In the genomic region with DNA sequence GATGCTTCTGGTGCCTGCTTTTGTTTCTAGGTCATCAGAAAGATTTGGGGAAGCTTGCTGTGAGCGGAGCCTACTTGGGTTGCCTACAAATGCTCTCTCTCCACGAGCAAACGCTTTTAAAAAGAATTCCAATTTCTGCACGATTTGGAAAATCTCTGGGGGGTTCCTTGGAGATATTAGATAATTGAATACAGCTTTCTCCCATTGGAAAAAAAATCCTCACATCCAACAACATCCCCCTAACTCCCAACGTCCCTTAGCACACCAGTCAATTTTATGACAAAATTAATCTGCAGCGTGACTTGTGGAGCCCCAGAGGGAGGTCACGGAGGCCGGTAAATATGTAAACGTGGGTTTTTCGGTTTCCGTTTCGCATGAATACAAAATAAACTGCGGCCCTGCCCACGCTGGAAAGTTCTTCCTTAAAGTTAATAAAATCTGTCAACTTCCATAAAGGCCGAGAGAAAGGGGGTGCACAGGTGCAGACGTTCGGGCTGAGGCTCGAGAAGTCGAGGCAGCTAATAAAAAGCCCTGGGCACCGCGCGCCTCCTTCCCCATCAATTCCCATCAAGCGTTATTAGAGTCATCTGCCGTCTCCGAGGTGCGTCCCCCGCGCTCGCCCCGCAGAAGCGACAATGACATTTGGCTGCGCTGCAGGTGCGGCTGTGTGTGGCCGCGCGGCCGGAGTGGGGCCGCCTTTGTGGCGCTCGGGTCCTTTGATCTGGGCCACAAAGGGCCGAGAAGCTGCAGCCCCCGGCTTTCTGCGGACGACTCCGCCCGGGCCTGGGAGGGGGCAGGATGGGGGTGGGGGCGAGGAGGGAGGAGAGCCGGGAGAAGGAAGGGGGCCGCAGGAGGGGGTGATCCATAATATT, we compare ENCODE assay signal across 14 cellular contexts. TPM values are rescaled to one million over a fixed set of nuclear protein-coding genes. Genes with fewer than 3 reads are reported as not detected.
DNase-seq lines count a peak whose midpoint lies in the region; ATAC-seq and TF ChIP-seq lines count a peak whose summit lies in the region.
"Had no signal": no experiment of that assay in that cellular context is flagged by ENCODE, and none has a peak within 500 bp of the region (broad histone marks: within the 10 kb centered on the region; RNA-seq: fewer than 3 reads in every experiment).

No MANE protein-coding gene starts in this region.

- H3K9me3 Mint-ChIP-seq in progenitor cell of endocrine pancreas (ENCODE audit: low read depth) (peaks cover 5% of the 10 kb centered on the region), T-cell (peaks cover 0 to 10% (median 10%) of the 10 kb centered on the region in 3 donors)
- H3K9me3 Mint-ChIP-seq in activated CD4-positive, alpha-beta memory T cell treated with anti-CD3 and anti-CD28 coated beads, Interleukin-2, amount 10 ng/mL, durations not matched to agents 7 days and 5 days: no peaks in the 10 kb centered on the region
- H3K9me3 Mint-ChIP-seq: CD8-positive, alpha-beta T cell had no signal

- H3K27ac Mint-ChIP-seq in progenitor cell of endocrine pancreas (no peak overlapping the region), T-cell (no peak overlapping the region)
- no peak overlapping the region for H3K27ac Mint-ChIP-seq in activated CD4-positive, alpha-beta memory T cell treated with anti-CD3 and anti-CD28 coated beads, Interleukin-2, amount 10 ng/mL, durations not matched to agents 7 days and 5 days
- H3K27ac Mint-ChIP-seq: CD8-positive, alpha-beta T cell had no signal

- H3K27ac ChIP-seq in tibial nerve (no peak overlapping the region), right atrium auricular region (no peak overlapping the region)
- H3K27ac ChIP-seq: thoracic aorta had no signal

- H3K36me3 ChIP-seq in tibial nerve (no peaks in the 10 kb centered on the region), right atrium auricular region (no peaks in the 10 kb centered on the region)
- H3K36me3 ChIP-seq: thoracic aorta had no signal

- TF ChIP-seq EP300 in tibial nerve (IDR thresholded peaks at IDR 0.05): no peak

- no peak for TF ChIP-seq POLR2A in tibial nerve (IDR thresholded peaks at IDR 0.05)

- peaks cover 14% of the 10 kb centered on the region for H3K4me1 Mint-ChIP-seq in progenitor cell of endocrine pancreas (ENCODE audit: low read depth)
- no peaks in the 10 kb centered on the region for H3K4me1 Mint-ChIP-seq in T-cell
- no peaks in the 10 kb centered on the region for H3K4me1 Mint-ChIP-seq in activated CD4-positive, alpha-beta memory T cell treated with anti-CD3 and anti-CD28 coated beads, Interleukin-2, amount 10 ng/mL, durations not matched to agents 7 days and 5 days

- H3K27me3 ChIP-seq in tibial nerve (peaks cover 0 to 44% of the 10 kb centered on the region in 2 donors), right atrium auricular region (peaks cover 0 to 10% of the 10 kb centered on the region in 2 donors)

- DNase-seq in fibroblast of the aortic adventitia (ENCODE audit: low read depth): no peak
- DNase-seq in progenitor cell of endocrine pancreas (ENCODE audit: low spot score, unreplicated experiment): no peak
- DNase-seq in tibial nerve (ENCODE audit: low spot score in 2 of 2): no peak
- no peak for DNase-seq in T-cell
- DNase-seq in activated CD4-positive, alpha-beta memory T cell treated with anti-CD3 and anti-CD28 coated beads, Interleukin-2, amount 10 ng/mL, durations not matched to agents 7 days and 5 days: no peak
- DNase-seq in right atrium auricular region (ENCODE audit: low spot score): no peak
- DNase-seq: activated CD4-positive, alpha-beta T cell treated with anti-CD3 and anti-CD28 coated beads, Interleukin-2, amount 50 U/mL, for 1 hour; activated effector memory CD4-positive, alpha-beta T cell treated with Interleukin-2 at 50 U/mL for 16 hours; CD8-positive, alpha-beta T cell; OCI-M1 had no signal

- ATAC-seq in GM18868 (IDR thresholded peaks at IDR 0.05; ENCODE audit: unreplicated experiment): peak; percentile 50
- ATAC-seq in HG03175 (IDR thresholded peaks at IDR 0.05; ENCODE audit: unreplicated experiment): peak; percentile 58
- no peak for ATAC-seq in T-cell (replicated peaks in 1 of 4)
- ATAC-seq: CD8-positive, alpha-beta T cell had no signal

- H3K4me3 Mint-ChIP-seq in progenitor cell of endocrine pancreas (ENCODE audit: low read depth): peak overlapping the region; percentile 31
- no peak overlapping the region for H3K4me3 Mint-ChIP-seq in T-cell
- no peak overlapping the region for H3K4me3 Mint-ChIP-seq in activated CD4-positive, alpha-beta memory T cell treated with anti-CD3 and anti-CD28 coated beads, Interleukin-2, amount 10 ng/mL, durations not matched to agents 7 days and 5 days
- H3K4me3 Mint-ChIP-seq: CD8-positive, alpha-beta T cell had no signal

- H3K27me3 Mint-ChIP-seq in progenitor cell of endocrine pancreas (peaks cover 69% of the 10 kb centered on the region), T-cell (peaks cover 42 to 56% of the 10 kb centered on the region in 2 donors)
- peaks cover 34% of the 10 kb centered on the region for H3K27me3 Mint-ChIP-seq in activated CD4-positive, alpha-beta memory T cell treated with anti-CD3 and anti-CD28 coated beads, Interleukin-2, amount 10 ng/mL, durations not matched to agents 7 days and 5 days

- H3K4me3 ChIP-seq in fibroblast of the aortic adventitia (ENCODE audit: low read depth, low read length): peak overlapping the region; percentile 9
- H3K4me3 ChIP-seq in tibial nerve: peak overlapping the region in 1 of 4 donors; percentile 20
- no peak overlapping the region for H3K4me3 ChIP-seq in right atrium auricular region
- H3K4me3 ChIP-seq: thoracic aorta had no signal

- H3K4me1 ChIP-seq in tibial nerve (peaks cover 0 to 11% (median 3%) of the 10 kb centered on the region in 4 donors), right atrium auricular region (no peaks in the 10 kb centered on the region)

- WGBS in tibial nerve, 2 donors: 3 to 6% methylated on average over 37 to 39 of the region's 49 CpGs

- TF ChIP-seq CTCF in fibroblast of the aortic adventitia (IDR thresholded peaks at IDR 0.05; ENCODE audit: insufficient read depth, low read length) (no peak), progenitor cell of endocrine pancreas (IDR thresholded peaks at IDR 0.05; ENCODE audit: unreplicated experiment) (no peak), tibial nerve (IDR thresholded peaks at IDR 0.05) (no peak), right atrium auricular region (IDR thresholded peaks at IDR 0.05) (no peak)

- H3K36me3 Mint-ChIP-seq in progenitor cell of endocrine pancreas (ENCODE audit: insufficient read depth): no peaks in the 10 kb centered on the region
- no peaks in the 10 kb centered on the region for H3K36me3 Mint-ChIP-seq in T-cell
- H3K36me3 Mint-ChIP-seq in activated CD4-positive, alpha-beta memory T cell treated with anti-CD3 and anti-CD28 coated beads, Interleukin-2, amount 10 ng/mL, durations not matched to agents 7 days and 5 days (ENCODE audit: low read depth): no peaks in the 10 kb centered on the region
- H3K36me3 Mint-ChIP-seq: CD8-positive, alpha-beta T cell had no signal

- POLR2A ChIA-PET in T-cell (lab: Charles Lee): interaction anchor here in 1 of 2 donors (0.7 kb wide), 1 partner anchor 130 kb away, joined by 3 read pairs; no protein-coding TSS in a partner anchor
- POLR2A ChIA-PET in activated CD4-positive, alpha-beta memory T cell treated with anti-CD3 and anti-CD28 coated beads, Interleukin-2, amount 10 ng/mL, durations not matched to agents 7 days and 5 days (lab: Charles Lee): no interaction called here

- H3K9me3 ChIP-seq in tibial nerve: peaks cover 0 to 3% (median 0%) of the 10 kb centered on the region in 4 donors
- H3K9me3 ChIP-seq in right atrium auricular region: no peaks in the 10 kb centered on the region
- H3K9me3 ChIP-seq: thoracic aorta had no signal

- CTCF ChIA-PET in T-cell (lab: Charles Lee): no interaction called here
- CTCF ChIA-PET in activated CD4-positive, alpha-beta memory T cell treated with anti-CD3 and anti-CD28 coated beads, Interleukin-2, amount 10 ng/mL, durations not matched to agents 7 days and 5 days (lab: Charles Lee): no interaction called here

RNA-seq across cellular contexts. Expression of gene SALL1, which starts 37.6 kb away (rescaled TPM):
- 0.16 and 2.6 TPM in 2 replicates for total RNA-seq in fibroblast of the aortic adventitia (ENCODE audit: low replicate concordance)
- 11.0 and 12.8 TPM in 2 replicates for total RNA-seq in progenitor cell of endocrine pancreas
- total RNA-seq in tibial nerve: 1 to 10 TPM in 1 of 4 donors, under 1 TPM in 3; 0.21 to 1.4 (median 0.26) TPM
- total RNA-seq in T-cell: under 1 TPM in 1 of 5 donors, not detected in 4; 0.09 TPM
- not detected for total RNA-seq in activated CD4-positive, alpha-beta memory T cell treated with anti-CD3 and anti-CD28 coated beads, Interleukin-2, amount 10 ng/mL, durations not matched to agents 7 days and 5 days
- 1 to 10 TPM; 1.3 to 6.9 TPM for total RNA-seq in right atrium auricular region
- total RNA-seq: CD8-positive, alpha-beta T cell; LHCN-M2; thoracic aorta had no signal

Comparison
In these comparisons a context has a peak if more than half of its experiments do, and no peak if none do; other contexts are left out.
1. ATAC-seq: peak in GM18868 (single experiment) and HG03175 (single experiment); none in T-cell (0 of 4).